ENCODE assay signal across 8 cellular contexts in genomic region chr3:130539005-130539404, GRCh38. TPM values are rescaled to one million over a fixed set of nuclear protein-coding genes. Genes with fewer than 3 reads are reported as not detected.
DNase-seq lines count a peak whose midpoint lies in the region; ATAC-seq, FAIRE-seq and TF ChIP-seq lines count a peak whose summit lies in the region.

No MANE protein-coding gene starts in this region.

- no peak overlapping the region for H3K4me2 ChIP-seq in KMS-11

- FAIRE-seq in pancreas (lab: Jason Lieb, UNC) = no peak

- H2AFZ ChIP-seq in KMS-11 (ENCODE audit: low read depth) = no peak overlapping the region

- no peak overlapping the region for H3K4me3 ChIP-seq in KMS-11 (IDR thresholded peaks at IDR 0.05; ENCODE audit: insufficient read depth, low read depth, low read length)
- H3K4me3 ChIP-seq in epithelial cell of proximal tubule (ENCODE audit: low read depth, low read length) = no peak overlapping the region
- H3K4me3 ChIP-seq in pancreas = no peak overlapping the region

- in situ Hi-C loops in GM13976 (cut with MboI; ENCODE audit: low sequenced_read_pairs, unreplicated experiment) = no loop called here

- ATAC-seq in pancreas (peak; percentile 63 to 82 (median 71)), HG03457 (IDR thresholded peaks at IDR 0.05; ENCODE audit: unreplicated experiment) (no peak)

- no peaks in the 10 kb centered on the region for H4K20me1 ChIP-seq in KMS-11 (ENCODE audit: insufficient read depth)

- H3K27ac ChIP-seq in KMS-11 (no peak overlapping the region), pancreas (no peak overlapping the region)

- TF ChIP-seq CTCF in GM13976 (IDR thresholded peaks at IDR 0.05; ENCODE audit: borderline replicate concordance, control extremely low read depth, extremely low read depth, insufficient read depth, missing control alignments) (peak; percentile 61), KMS-11 (conservative IDR thresholded peaks at IDR 0.05; ENCODE audit: low read depth, low read length) (peak; percentile 94), epithelial cell of proximal tubule (conservative IDR thresholded peaks at IDR 0.05; ENCODE audit: low read depth, low read length) (peak; percentile 86), pancreas (IDR thresholded peaks at IDR 0.05) (peak; percentile 31 to 48 (median 36))

- no peaks in the 10 kb centered on the region for H3K9me3 ChIP-seq in pancreas

- H3K79me2 ChIP-seq in KMS-11 (ENCODE audit: insufficient read depth, low read depth) = no peaks in the 10 kb centered on the region

- H3K4me1 ChIP-seq in KMS-11 (ENCODE audit: low read depth, poor library complexity, severe bottlenecking) = peaks cover 6% of the 10 kb centered on the region
- H3K4me1 ChIP-seq in pancreas = no peaks in the 10 kb centered on the region

- 59 to 65% methylated on average over 6 of the region's 6 CpGs for WGBS in pancreas, 2 donors

- H3K27me3 ChIP-seq in KMS-11 (ENCODE audit: insufficient read depth, low read depth) (no peaks in the 10 kb centered on the region), pancreas (no peaks in the 10 kb centered on the region)

- H3K9ac ChIP-seq in KMS-11 = no peak overlapping the region

- H3K36me3 ChIP-seq in KMS-11 (ENCODE audit: insufficient read depth) = no peaks in the 10 kb centered on the region
- no peaks in the 10 kb centered on the region for H3K36me3 ChIP-seq in pancreas

- intact Hi-C loops in pancreas (cut with DNase I) = no loop called here

- peak; percentile 53 for DNase-seq in AML-193 (lab: John Stamatoyannopoulos, UW)
- DNase-seq in GM13976 (ENCODE audit: low spot score) = peak; percentile 33
- peak; percentile 46 for DNase-seq in SW480 (ENCODE audit: low spot score)
- no peak for DNase-seq in epithelial cell of proximal tubule (ENCODE audit: low read depth)
- peak; percentile 14 to 69 (median 36) for DNase-seq in pancreas
- DNase-seq in NK-92 (lab: John Stamatoyannopoulos, UW; ENCODE audit: unreplicated experiment) = no peak

RNA-seq across cellular contexts. Expression of gene COL6A6, which starts 22.0 kb away (rescaled TPM):
- total RNA-seq in epithelial cell of proximal tubule = not detected in 2 replicates
- 1 to 10 TPM in 1 of 6 donors, under 1 TPM in 5; 0.03 to 1.4 (median 0.04) TPM for total RNA-seq in pancreas
- polyA plus RNA-seq in pancreas = under 1 TPM; 0.11 to 0.12 TPM

Comparison
In these comparisons a context has a peak if more than half of its experiments do, and no peak if none do; other contexts are left out.
1. DNase-seq: peak in AML-193 (2 of 2), GM13976 (single experiment), SW480 (single experiment) and pancreas (6 of 6); none in epithelial cell of proximal tubule (single experiment) and NK-92 (single experiment).
2. CTCF ChIP-seq: peak in every context shown above with its lines; median percentile 94 in KMS-11; 86 in epithelial cell of proximal tubule; 61 in GM13976; 36 in pancreas.